Comparison of ENCODE assay signal across 28 cellular contexts in genomic region chr20:11315506-11315905, GRCh38.
"Had no signal": no experiment of that assay in that cellular context is flagged by ENCODE, and none has a peak within 500 bp of the region (broad histone marks: within the 10 kb centered on the region; RNA-seq: fewer than 3 reads in every experiment).

No MANE protein-coding gene starts in this region.

- H3K27me3 ChIP-seq: dorsolateral prefrontal cortex, gastrocnemius medialis, heart left ventricle, hepatocyte, neutrophil, right atrium auricular region, sigmoid colon, testis, tibial artery had no signal

- H3K27ac Mint-ChIP-seq: memory B cell; mesothelial cell of epicardium; naive B cell; natural killer cell treated with Interleukin-12 subunit alpha and Interleukin-12 subunit beta and Interleukin-15 and Interleukin-18, amount 100 ng/mL, for 72 hours; progenitor cell of endocrine pancreas; stimulated activated effector memory CD8-positive, alpha-beta T cell treated with anti-CD3 and anti-CD28 coated beads, Interleukin-12 subunit alpha, Interleukin-12 subunit beta, amount 100 ng/mL, for 72 hours; type B pancreatic cell had no signal

- H3K4me3 Mint-ChIP-seq: memory B cell; mesothelial cell of epicardium; naive B cell; natural killer cell treated with Interleukin-12 subunit alpha and Interleukin-12 subunit beta and Interleukin-15 and Interleukin-18, amount 100 ng/mL, for 72 hours; neural crest cell; stimulated activated effector memory CD8-positive, alpha-beta T cell treated with anti-CD3 and anti-CD28 coated beads, Interleukin-12 subunit alpha, Interleukin-12 subunit beta, amount 100 ng/mL, for 72 hours; type B pancreatic cell had no signal

- H3K27me3 Mint-ChIP-seq: memory B cell; naive B cell; natural killer cell treated with Interleukin-12 subunit alpha and Interleukin-12 subunit beta and Interleukin-15 and Interleukin-18, amount 100 ng/mL, for 72 hours; progenitor cell of endocrine pancreas; type B pancreatic cell had no signal

- H3K9me3 ChIP-seq: gastrocnemius medialis, mucosa of descending colon, neutrophil, sigmoid colon, testis, tibial artery had no signal

- DNase-seq: dorsolateral prefrontal cortex; effector CD4-positive, alpha-beta T cell; foreskin fibroblast; gastrocnemius medialis; heart left ventricle; mucosa of descending colon; naive B cell; sigmoid colon; stimulated activated CD4-positive, alpha-beta T cell treated with anti-CD3 and anti-CD28 coated beads, Interleukin-2, amount 100 ng/mL, for 24 hours; stimulated activated CD4-positive, alpha-beta T cell treated with anti-CD3 and anti-CD28 coated beads, Interleukin-4, amount 100 ng/mL, for 24 hours; stimulated activated naive CD4-positive, alpha-beta T cell treated with Interleukin-2 at 50 U/mL for 16 hours; substantia nigra; testis; tibial artery had no signal

- H3K4me1 Mint-ChIP-seq: memory B cell; mesothelial cell of epicardium; naive B cell; stimulated activated effector memory CD8-positive, alpha-beta T cell treated with anti-CD3 and anti-CD28 coated beads, Interleukin-12 subunit alpha, Interleukin-12 subunit beta, amount 100 ng/mL, for 72 hours had no signal

- H3K4me3 ChIP-seq: dorsolateral prefrontal cortex, gastrocnemius medialis, heart left ventricle, hepatocyte, lung, mucosa of descending colon, right atrium auricular region, sigmoid colon, testis, tibial artery had no signal

- H3K27ac ChIP-seq: dorsolateral prefrontal cortex, gastrocnemius medialis, heart left ventricle, neutrophil, parathyroid adenoma, right atrium auricular region, sigmoid colon, testis, tibial artery had no signal

- H3K36me3 ChIP-seq: gastrocnemius medialis, heart left ventricle, neutrophil, right atrium auricular region, sigmoid colon, tibial artery had no signal

- H3K79me2 ChIP-seq: hepatocyte, parathyroid adenoma had no signal

- H3K4me1 ChIP-seq: gastrocnemius medialis, parathyroid adenoma, right atrium auricular region, sigmoid colon, testis, tibial artery had no signal

- H2AFZ ChIP-seq: hepatocyte, parathyroid adenoma had no signal

- ATAC-seq: esophagus mucosa; gastrocnemius medialis; heart left ventricle; left lobe of liver; mucosa of descending colon; natural killer cell treated with Interleukin-12 subunit alpha and Interleukin-12 subunit beta and Interleukin-15 and Interleukin-18, amount 100 ng/mL, for 72 hours; stimulated activated effector memory CD8-positive, alpha-beta T cell treated with anti-CD3 and anti-CD28 coated beads, Interleukin-12 subunit alpha, Interleukin-12 subunit beta, amount 100 ng/mL, for 72 hours had no signal

- H3K4me2 ChIP-seq: hepatocyte had no signal

- H3K36me3 Mint-ChIP-seq: memory B cell; naive B cell; natural killer cell treated with Interleukin-12 subunit alpha and Interleukin-12 subunit beta and Interleukin-15 and Interleukin-18, amount 100 ng/mL, for 72 hours; stimulated activated effector memory CD8-positive, alpha-beta T cell treated with anti-CD3 and anti-CD28 coated beads, Interleukin-12 subunit alpha, Interleukin-12 subunit beta, amount 100 ng/mL, for 72 hours; type B pancreatic cell had no signal
